In genomic region chr14:77074969-77075368, GRCh38 we compare ENCODE assay signal across 28 cellular contexts. TPM values are rescaled to one million over a fixed set of nuclear protein-coding genes. Genes with fewer than 3 reads are reported as not detected.
DNase-seq lines count a peak whose midpoint lies in the region; ATAC-seq and TF ChIP-seq lines count a peak whose summit lies in the region.
"Had no signal": no experiment of that assay in that cellular context is flagged by ENCODE, and none has a peak within 500 bp of the region (broad histone marks: within the 10 kb centered on the region; RNA-seq: fewer than 3 reads in every experiment).

No MANE protein-coding gene starts in this region.

- H3K4me3 ChIP-seq in lower lobe of right lung (peak overlapping the region; percentile 42), skeletal muscle satellite cell (ENCODE audit: low read length) (no peak overlapping the region)
- H3K4me3 ChIP-seq: BLaER1 treated with 17β-estradiol and CSF1 and Interleukin-3, amounts not matched to agents 10 nM and 100 nM; GM12878 had no signal

- H3K9me3 ChIP-seq in lower lobe of right lung: no peaks in the 10 kb centered on the region
- H3K9me3 ChIP-seq in skeletal muscle satellite cell (replicated peaks; ENCODE audit: low read length): no peaks in the 10 kb centered on the region
- H3K9me3 ChIP-seq: Caco-2, tibial artery had no signal

- TF ChIP-seq CTCF in natural killer cell (IDR thresholded peaks at IDR 0.05): no peak
- TF ChIP-seq CTCF in lower lobe of right lung (IDR thresholded peaks at IDR 0.05): no peak

- no peak overlapping the region for H3K9ac ChIP-seq in skeletal muscle satellite cell (ENCODE audit: low read depth, low read length)

- H3K4me1 Mint-ChIP-seq in natural killer cell treated with Interleukin-12 subunit alpha and Interleukin-12 subunit beta and Interleukin-15 and Interleukin-18, amount 100 ng/mL, for 72 hours (ENCODE audit: low read depth in 2 of 2): no peaks in the 10 kb centered on the region
- H3K4me1 Mint-ChIP-seq in natural killer cell: no peaks in the 10 kb centered on the region
- H3K4me1 Mint-ChIP-seq: central memory CD8-positive, alpha-beta T cell had no signal

- no peaks in the 10 kb centered on the region for H3K27me3 Mint-ChIP-seq in natural killer cell treated with Interleukin-12 subunit alpha and Interleukin-12 subunit beta and Interleukin-15 and Interleukin-18, amount 100 ng/mL, for 72 hours
- H3K27me3 Mint-ChIP-seq in natural killer cell (ENCODE audit: low read depth in 2 of 2): no peaks in the 10 kb centered on the region

- H3K36me3 Mint-ChIP-seq in natural killer cell treated with Interleukin-12 subunit alpha and Interleukin-12 subunit beta and Interleukin-15 and Interleukin-18, amount 100 ng/mL, for 72 hours: peaks cover under 1% of the 10 kb centered on the region
- peaks cover 5% of the 10 kb centered on the region for H3K36me3 Mint-ChIP-seq in natural killer cell

- H3K4me2 ChIP-seq in skeletal muscle satellite cell (ENCODE audit: low read length): peak overlapping the region; percentile 78

- H3K27me3 ChIP-seq in lower lobe of right lung (ENCODE audit: low read depth) (no peaks in the 10 kb centered on the region), skeletal muscle satellite cell (ENCODE audit: control insufficient read depth, insufficient read depth, low read length) (no peaks in the 10 kb centered on the region)
- H3K27me3 ChIP-seq: BLaER1 treated with 17β-estradiol and CSF1 and Interleukin-3, amounts not matched to agents 10 nM and 100 nM; tibial artery had no signal

- ATAC-seq in natural killer cell treated with Interleukin-12 subunit alpha and Interleukin-12 subunit beta and Interleukin-15 and Interleukin-18, amount 100 ng/mL, for 72 hours: no peak
- ATAC-seq in natural killer cell (no peak), lower lobe of right lung (no peak), GM21381 (IDR thresholded peaks at IDR 0.05; ENCODE audit: unreplicated experiment) (no peak)
- ATAC-seq: activated CD8-positive, alpha-beta T cell treated with anti-CD3 and anti-CD28 coated beads, Interleukin-2, amount 10 ng/mL, durations not matched to agents 7 days and 5 days; GM12878; stimulated activated naive B cell treated with anti-CD40 and anti-IgM and Interleukin-4, amounts not matched to agents 10 μg/mL and 1 μg/mL and 100 μg/mL, for 72 hours had no signal

- no peaks in the 10 kb centered on the region for H3K9me3 Mint-ChIP-seq in natural killer cell treated with Interleukin-12 subunit alpha and Interleukin-12 subunit beta and Interleukin-15 and Interleukin-18, amount 100 ng/mL, for 72 hours
- peaks cover 0 to under 1% of the 10 kb centered on the region in 2 donors for H3K9me3 Mint-ChIP-seq in natural killer cell
- H3K9me3 Mint-ChIP-seq: central memory CD8-positive, alpha-beta T cell had no signal

- H3K36me3 ChIP-seq in lower lobe of right lung: no peaks in the 10 kb centered on the region
- H3K36me3 ChIP-seq in skeletal muscle satellite cell (ENCODE audit: insufficient read depth, low read length): no peaks in the 10 kb centered on the region
- H3K36me3 ChIP-seq: BLaER1 treated with 17β-estradiol and CSF1 and Interleukin-3, amounts not matched to agents 10 nM and 100 nM; tibial artery had no signal

- intact Hi-C loops in natural killer cell (cut with micrococcal nuclease) (no loop called here), lower lobe of right lung (cut with DNase I) (no loop called here)

- DNase-seq in natural killer cell treated with Interleukin-12 subunit alpha and Interleukin-12 subunit beta and Interleukin-15 and Interleukin-18, amount 100 ng/mL, for 72 hours (ENCODE audit: low spot score): peak; percentile 52
- DNase-seq in natural killer cell: no peak
- no peak for DNase-seq in lower lobe of right lung
- DNase-seq in NCI-H69 (lab: John Stamatoyannopoulos, UW): no peak
- DNase-seq in SHP77 (lab: John Stamatoyannopoulos, UW): no peak
- no peak for DNase-seq in T-helper 9 cell
- DNase-seq: activated CD4-positive, CD25-positive, alpha-beta regulatory T cell treated with anti-CD3 and anti-CD28 coated beads, Interleukin-2, amount 50 U/mL, for 72 hours; activated CD8-positive, alpha-beta T cell treated with anti-CD3 and anti-CD28 coated beads, Interleukin-2, amount 10 ng/mL, durations not matched to agents 7 days and 5 days; activated gamma-delta T cell treated with Interleukin-2 at 50 U/mL for 16 hours; amniotic stem cell; Caco-2; DND-41; foreskin melanocyte; islet precursor cell; KG1; mesenchymal stem cell; NCI-H146; NCI-H2171 treated with DMSO at 0.1 percent for 48 hours; small intestine; stimulated activated naive B cell treated with anti-CD40 and anti-IgM and Interleukin-4, amounts not matched to agents 10 μg/mL and 1 μg/mL and 100 μg/mL, for 72 hours; SW 1271; tibial artery had no signal

- H3K27ac Mint-ChIP-seq in natural killer cell treated with Interleukin-12 subunit alpha and Interleukin-12 subunit beta and Interleukin-15 and Interleukin-18, amount 100 ng/mL, for 72 hours: no peak overlapping the region
- no peak overlapping the region for H3K27ac Mint-ChIP-seq in natural killer cell
- H3K27ac Mint-ChIP-seq: activated CD8-positive, alpha-beta T cell treated with anti-CD3 and anti-CD28 coated beads, Interleukin-2, amount 10 ng/mL, durations not matched to agents 7 days and 5 days; stimulated activated naive B cell treated with anti-CD40 and anti-IgM and Interleukin-4, amounts not matched to agents 10 μg/mL and 1 μg/mL and 100 μg/mL, for 72 hours had no signal

- H3K4me1 ChIP-seq in lower lobe of right lung: peaks cover 37% of the 10 kb centered on the region
- H3K4me1 ChIP-seq in skeletal muscle satellite cell (ENCODE audit: control insufficient read depth, insufficient read depth, low read length): peaks cover 35% of the 10 kb centered on the region
- H3K4me1 ChIP-seq: Caco-2 had no signal

- no peak overlapping the region for H3K4me3 Mint-ChIP-seq in natural killer cell treated with Interleukin-12 subunit alpha and Interleukin-12 subunit beta and Interleukin-15 and Interleukin-18, amount 100 ng/mL, for 72 hours
- no peak overlapping the region for H3K4me3 Mint-ChIP-seq in natural killer cell
- H3K4me3 Mint-ChIP-seq: activated CD8-positive, alpha-beta T cell treated with anti-CD3 and anti-CD28 coated beads, Interleukin-2, amount 10 ng/mL, durations not matched to agents 7 days and 5 days; central memory CD8-positive, alpha-beta T cell; stimulated activated naive B cell treated with anti-CD40 and anti-IgM and Interleukin-4, amounts not matched to agents 10 μg/mL and 1 μg/mL and 100 μg/mL, for 72 hours had no signal

- H3K27ac ChIP-seq in lower lobe of right lung: peak overlapping the region; percentile 92
- H3K27ac ChIP-seq: epithelial cell of prostate had no signal

RNA-seq across cellular contexts. Expression of gene CIPC, which starts 23.1 kb away (rescaled TPM):
- 10 to 100 TPM; 11.8 to 19.6 TPM for total RNA-seq in natural killer cell treated with Interleukin-12 subunit alpha and Interleukin-12 subunit beta and Interleukin-15 and Interleukin-18, amount 100 ng/mL, for 72 hours
- total RNA-seq in natural killer cell: 10 to 100 TPM in 1 of 3 donors, 1 to 10 TPM in 2; 7.1 to 10.0 (median 9.9) TPM
- total RNA-seq in lower lobe of right lung: 28.4 TPM
- total RNA-seq in skeletal muscle satellite cell (2012; rRNA removed): 9.9 and 10.5 TPM in 2 replicates

RNA-seq across cellular contexts. Expression of gene IRF2BPL, which starts 46.5 kb away (rescaled TPM):
- total RNA-seq in natural killer cell treated with Interleukin-12 subunit alpha and Interleukin-12 subunit beta and Interleukin-15 and Interleukin-18, amount 100 ng/mL, for 72 hours: 10 to 100 TPM; 18.0 to 28.9 TPM
- 10 to 100 TPM; 39.3 to 46.5 (median 46.3) TPM for total RNA-seq in natural killer cell
- 44.3 TPM for total RNA-seq in lower lobe of right lung
- total RNA-seq in skeletal muscle satellite cell (2012; rRNA removed): 11.4 and 15.5 TPM in 2 replicates
